23 cellular contexts compared by ENCODE assay signal in the genomic region with DNA sequence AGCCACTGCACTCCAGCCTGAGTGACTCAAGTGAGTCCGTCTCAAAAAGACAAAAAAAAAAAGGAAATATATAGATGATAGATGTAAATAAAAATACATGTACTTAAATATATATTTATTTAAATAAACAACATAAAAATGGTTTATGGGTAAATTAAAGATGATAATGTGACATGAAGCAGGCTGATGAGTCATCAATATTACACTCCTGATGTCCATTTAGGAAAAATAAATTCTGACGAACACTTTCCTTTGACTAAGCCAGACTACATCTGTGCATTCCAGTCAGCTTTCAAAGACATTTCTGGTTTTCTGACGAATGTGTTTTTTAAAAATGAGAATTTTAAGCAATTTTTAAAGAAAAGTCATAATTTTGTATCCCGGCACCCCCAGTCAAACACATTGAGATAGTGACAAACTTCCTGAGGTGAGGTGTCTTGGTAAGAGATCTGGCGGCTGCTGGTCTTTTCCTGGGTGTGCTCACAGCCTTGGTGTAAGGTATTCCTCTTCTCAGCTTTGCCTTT.
"Had no signal": no experiment of that assay in that cellular context is flagged by ENCODE, and none has a peak within 500 bp of the region (broad histone marks: within the 10 kb centered on the region; RNA-seq: fewer than 3 reads in every experiment).

No MANE protein-coding gene starts in this region.

- FAIRE-seq: RCC 7860 had no signal

- H3K36me3 Mint-ChIP-seq: activated CD4-positive, alpha-beta memory T cell treated with anti-CD3 and anti-CD28 coated beads for 36 hours had no signal

- ATAC-seq: activated T-helper 17 cell treated with anti-CD3 and anti-CD28 coated beads, Interleukin-2, amount 50 U/mL, for 72 hours; PC-3; T-helper 17 cell; WTC11 had no signal

- H3K4me2 ChIP-seq: KMS-11 had no signal

- H3K27me3 ChIP-seq: brain microvascular endothelial cell, cardiac muscle cell had no signal

- H3K36me3 ChIP-seq: brain microvascular endothelial cell, cardiac muscle cell, MG63 had no signal

- H3K9ac ChIP-seq: KMS-11 had no signal

- H3K4me1 Mint-ChIP-seq: activated T-helper 17 cell treated with anti-CD3 and anti-CD28 coated beads, Interleukin-2, amount 50 U/mL, for 72 hours; T-helper 17 cell; WTC11 had no signal

- H3K9me3 ChIP-seq: MG63 had no signal

- H3K27ac ChIP-seq: brain microvascular endothelial cell, cardiac muscle cell, KMS-11 had no signal

- H3K27ac Mint-ChIP-seq: activated CD4-positive, alpha-beta memory T cell treated with anti-CD3 and anti-CD28 coated beads for 36 hours; activated naive CD4-positive, alpha-beta T cell treated with anti-CD3 and anti-CD28 coated beads for 36 hours; activated naive CD8-positive, alpha-beta T cell; activated T-helper 17 cell treated with anti-CD3 and anti-CD28 coated beads, Interleukin-2, amount 50 U/mL, for 72 hours; T-helper 17 cell; WTC11 had no signal

- H3K4me3 Mint-ChIP-seq: activated CD4-positive, alpha-beta memory T cell treated with anti-CD3 and anti-CD28 coated beads for 36 hours; activated naive CD4-positive, alpha-beta T cell treated with anti-CD3 and anti-CD28 coated beads for 36 hours; activated naive CD8-positive, alpha-beta T cell; activated T-helper 17 cell treated with anti-CD3 and anti-CD28 coated beads, Interleukin-2, amount 50 U/mL, for 72 hours; T-helper 17 cell; WTC11 had no signal

- H3K27me3 Mint-ChIP-seq: activated CD4-positive, alpha-beta memory T cell treated with anti-CD3 and anti-CD28 coated beads for 36 hours had no signal

- H3K4me3 ChIP-seq: cardiac muscle cell, MG63 had no signal

- DNase-seq: activated CD4-positive, alpha-beta memory T cell treated with anti-CD3 and anti-CD28 coated beads for 36 hours; activated CD4-positive, alpha-beta T cell treated with anti-CD3 and anti-CD28 coated beads for 48 hours; activated CD4-positive, CD25-positive, alpha-beta regulatory T cell treated with anti-CD3 and anti-CD28 coated beads, Interleukin-2, amount 50 U/mL, for 72 hours; activated CD8-positive, alpha-beta memory T cell treated with anti-CD3 and anti-CD28 coated beads for 24 hours; activated gamma-delta T cell; activated naive CD4-positive, alpha-beta T cell treated with anti-CD3 and anti-CD28 coated beads for 36 hours; activated T-cell treated with anti-CD3 and anti-CD28 coated beads, Interleukin-2, amount 50 U/mL, for 48 hours; brain microvascular endothelial cell; MG63; NCI-H146; NCI-H187 treated with DMSO at 0.1 percent for 48 hours; NCI-H2081 treated with DMSO at 0.1 percent for 48 hours; NCI-H446; PC-3; SHP77; T-helper 17 cell; T-helper 9 cell had no signal
